Comparison of ENCODE assay signal across 1 cellular context in genomic region chr1:71312545-71312944, GRCh38.
TF ChIP-seq lines count a peak whose summit lies in the region.

No MANE protein-coding gene starts in this region.

TF ChIP-seq in endothelial cell of umbilical vein, 7 proteins besides CTCF, POLR2A, EP300 and RAD21 (continued from another document):
- TF ChIP-seq FOS (IDR thresholded peaks at IDR 0.05; ENCODE audit: borderline replicate concordance, insufficient read depth, low read length): no peak
TF ChIP-seq in endothelial cell of umbilical vein: peak in this region for 0.
